Comparison of ENCODE assay signal across 14 cellular contexts in the genomic region with DNA sequence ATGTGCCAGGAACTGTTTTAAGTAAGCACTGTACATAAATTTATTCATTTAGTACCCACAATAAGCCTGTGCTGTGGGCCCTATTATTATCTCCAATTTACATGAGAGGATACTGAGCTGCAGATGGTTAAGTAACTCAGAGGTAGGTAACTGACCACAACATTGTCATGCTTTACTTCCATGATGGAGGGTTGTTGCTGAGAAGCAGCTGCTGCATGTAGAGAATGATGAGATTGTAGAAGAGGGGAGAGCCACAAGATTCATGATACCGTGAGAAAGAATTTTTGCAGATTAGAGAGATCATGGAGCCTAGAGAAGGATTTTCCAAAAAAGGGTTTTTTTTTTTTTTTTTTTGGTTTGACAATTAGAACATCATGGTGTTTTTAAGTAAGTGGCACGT.
"Had no signal": no experiment of that assay in that cellular context is flagged by ENCODE, and none has a peak within 500 bp of the region (broad histone marks: within the 10 kb centered on the region; RNA-seq: fewer than 3 reads in every experiment).

No MANE protein-coding gene starts in this region.

- DNase-seq: effector memory CD8-positive, alpha-beta T cell; foreskin fibroblast; glutamatergic neuron; left ventricle myocardium inferior; lower lobe of right lung; nucleus accumbens; ovary; sigmoid colon; small intestine; stimulated activated CD4-positive, alpha-beta T cell treated with anti-CD3 and anti-CD28 coated beads, Interleukin-12 subunit alpha, Interleukin-12 subunit beta, amount 100 ng/mL, for 4 hours; stimulated activated naive CD8-positive, alpha-beta T cell treated with anti-CD3 and anti-CD28 coated beads, Interleukin-15, Interleukin-2, amounts not matched to agents 100 U/mL and 50 U/mL, for 24 hours; thyroid gland had no signal

- FAIRE-seq: keratinocyte, small intestine, urothelium cell line had no signal
